Comparison of ENCODE assay signal across 8 cellular contexts in the genomic region with DNA sequence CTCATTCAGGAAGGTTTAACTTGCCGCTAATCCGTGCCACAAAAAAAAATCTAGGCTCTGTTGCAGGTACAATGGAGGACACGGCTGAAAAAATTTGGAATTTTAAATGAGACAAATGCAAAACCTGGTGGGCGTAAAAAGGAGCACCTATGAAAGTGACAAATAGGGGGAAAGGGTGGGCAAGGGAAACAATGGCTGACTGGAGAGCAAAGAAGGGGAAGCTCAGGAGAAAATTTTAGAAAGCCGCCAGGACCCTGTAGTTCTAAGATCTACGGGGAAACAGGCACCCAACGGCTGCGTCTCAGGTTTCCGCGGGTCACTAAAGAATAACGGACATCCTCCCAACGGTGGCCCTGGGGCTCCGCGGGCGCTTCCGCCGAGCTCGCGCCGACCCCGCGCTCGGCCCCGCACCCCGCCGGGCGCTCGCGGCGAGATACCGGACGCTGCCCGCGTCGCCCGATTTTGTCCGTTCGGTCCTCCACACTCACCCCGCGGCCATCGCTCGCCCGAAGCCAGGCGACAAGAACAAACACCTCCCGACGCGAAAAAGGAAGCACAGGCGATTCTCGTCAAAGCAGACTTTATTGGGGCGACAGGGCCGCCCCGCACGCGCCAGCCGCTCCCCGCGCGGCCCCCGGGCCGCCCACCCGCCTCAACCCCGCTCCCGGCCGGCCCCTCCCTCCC. TPM values are rescaled to one million over a fixed set of nuclear protein-coding genes. Genes with fewer than 3 reads are reported as not detected.
A peak's percentile ranks its signal among the peaks of the same experiment; 100 is the strongest.
DNase-seq lines count a peak whose midpoint lies in the region; ATAC-seq and TF ChIP-seq lines count a peak whose summit lies in the region.

No MANE protein-coding gene starts in this region.

- peaks cover 32% of the 10 kb centered on the region for H3K4me1 Mint-ChIP-seq in HFFc6 (ENCODE audit: low read depth)
- H3K4me1 Mint-ChIP-seq in activated CD4-positive, alpha-beta T cell treated with anti-CD3 and anti-CD28 coated beads, Interleukin-2, amount 10 ng/mL, durations not matched to agents 24 days and 14 days: peaks cover 50% of the 10 kb centered on the region

- H3K4me1 ChIP-seq in effector memory CD4-positive, alpha-beta T cell (ENCODE audit: control insufficient read depth, insufficient read depth, low read length, poor library complexity, severe bottlenecking): peaks cover 25% of the 10 kb centered on the region

- no peaks in the 10 kb centered on the region; the same call in 1 of the 2 replicates for H3K27me3 Mint-ChIP-seq in HFFc6 (ENCODE audit: insufficient read depth)
- H3K27me3 Mint-ChIP-seq in activated CD4-positive, alpha-beta T cell treated with anti-CD3 and anti-CD28 coated beads, Interleukin-2, amount 10 ng/mL, durations not matched to agents 24 days and 14 days: peaks cover 2% of the 10 kb centered on the region

- peak overlapping the region; percentile 94 for H3K4me3 Mint-ChIP-seq in HFFc6
- peak overlapping the region; percentile 95 for H3K4me3 Mint-ChIP-seq in activated CD4-positive, alpha-beta T cell treated with anti-CD3 and anti-CD28 coated beads, Interleukin-2, amount 10 ng/mL, durations not matched to agents 24 days and 14 days

- ATAC-seq in HG02588 (IDR thresholded peaks at IDR 0.05; ENCODE audit: unreplicated experiment): no peak

- no peaks in the 10 kb centered on the region for H3K36me3 ChIP-seq in effector memory CD4-positive, alpha-beta T cell (ENCODE audit: control insufficient read depth, insufficient read depth, low read length)

- H3K9me3 ChIP-seq in effector memory CD4-positive, alpha-beta T cell (ENCODE audit: control insufficient read depth, low read length): no peaks in the 10 kb centered on the region

- peaks cover 32% of the 10 kb centered on the region for H3K36me3 Mint-ChIP-seq in HFFc6 (ENCODE audit: low read depth)
- H3K36me3 Mint-ChIP-seq in activated CD4-positive, alpha-beta T cell treated with anti-CD3 and anti-CD28 coated beads, Interleukin-2, amount 10 ng/mL, durations not matched to agents 24 days and 14 days (ENCODE audit: low read depth): peaks cover 49% of the 10 kb centered on the region

- intact Hi-C loops in activated CD4-positive, alpha-beta T cell treated with anti-CD3 and anti-CD28 coated beads, Interleukin-2, amount 10 ng/mL, durations not matched to agents 24 days and 14 days (cut with micrococcal nuclease): loop anchor here (1.0 to 2.0 kb wide), 4 partner anchors 17 to 757 kb away; a partner anchor contains a TSS

- no peak for TF ChIP-seq CTCF in HFFc6 (IDR thresholded peaks at IDR 0.05)

- H3K27ac Mint-ChIP-seq in HFFc6: peak overlapping the region; percentile 83
- peak overlapping the region; percentile 96 for H3K27ac Mint-ChIP-seq in activated CD4-positive, alpha-beta T cell treated with anti-CD3 and anti-CD28 coated beads, Interleukin-2, amount 10 ng/mL, durations not matched to agents 24 days and 14 days

- peak overlapping the region; percentile 67 for H3K4me3 ChIP-seq in effector memory CD4-positive, alpha-beta T cell (ENCODE audit: insufficient read depth, low read depth, low read length, poor library complexity, severe bottlenecking)

- no peaks in the 10 kb centered on the region for H3K27me3 ChIP-seq in effector memory CD4-positive, alpha-beta T cell (replicated peaks; ENCODE audit: control insufficient read depth, insufficient read depth, low read length, poor library complexity, severe bottlenecking)

- DNase-seq in GDM1 (lab: John Stamatoyannopoulos, UW) (peak; percentile 55), HFFc6 (peak; percentile 27), NCI-H345 (lab: John Stamatoyannopoulos, UW) (peak; percentile 58), midbrain (lab: John Stamatoyannopoulos, UW) (peak; percentile 46), stromal cell of bone marrow (ENCODE audit: low read depth) (peak; percentile 22)
- DNase-seq in activated CD4-positive, alpha-beta T cell treated with anti-CD3 and anti-CD28 coated beads, Interleukin-2, amount 10 ng/mL, durations not matched to agents 24 days and 14 days: peak; percentile 86
- peak in 1 of 3 donors; percentile 22 for DNase-seq in effector memory CD4-positive, alpha-beta T cell

- no peaks in the 10 kb centered on the region for H3K9me3 Mint-ChIP-seq in HFFc6
- H3K9me3 Mint-ChIP-seq in activated CD4-positive, alpha-beta T cell treated with anti-CD3 and anti-CD28 coated beads, Interleukin-2, amount 10 ng/mL, durations not matched to agents 24 days and 14 days: no peaks in the 10 kb centered on the region

- H3K27ac ChIP-seq in effector memory CD4-positive, alpha-beta T cell (ENCODE audit: insufficient read depth, low read length, poor library complexity, severe bottlenecking): peak overlapping the region; percentile 92

RNA-seq across cellular contexts. Expression of a gene that starts 1.1 kb away (rescaled TPM):
- 10 to 100 TPM; 57.0 to 70.8 (median 68.1) TPM for total RNA-seq in HFFc6 (2021; fragmentation: NEBNext Ultra II Directional; extraction: Animal tissue kit (Norgen Biotek cat#: 25700))
- total RNA-seq in activated CD4-positive, alpha-beta T cell treated with anti-CD3 and anti-CD28 coated beads, Interleukin-2, amount 10 ng/mL, durations not matched to agents 24 days and 14 days: 102 and 105 TPM in 2 replicates
